Comparison of ENCODE assay signal across 25 cellular contexts in the genomic region with DNA sequence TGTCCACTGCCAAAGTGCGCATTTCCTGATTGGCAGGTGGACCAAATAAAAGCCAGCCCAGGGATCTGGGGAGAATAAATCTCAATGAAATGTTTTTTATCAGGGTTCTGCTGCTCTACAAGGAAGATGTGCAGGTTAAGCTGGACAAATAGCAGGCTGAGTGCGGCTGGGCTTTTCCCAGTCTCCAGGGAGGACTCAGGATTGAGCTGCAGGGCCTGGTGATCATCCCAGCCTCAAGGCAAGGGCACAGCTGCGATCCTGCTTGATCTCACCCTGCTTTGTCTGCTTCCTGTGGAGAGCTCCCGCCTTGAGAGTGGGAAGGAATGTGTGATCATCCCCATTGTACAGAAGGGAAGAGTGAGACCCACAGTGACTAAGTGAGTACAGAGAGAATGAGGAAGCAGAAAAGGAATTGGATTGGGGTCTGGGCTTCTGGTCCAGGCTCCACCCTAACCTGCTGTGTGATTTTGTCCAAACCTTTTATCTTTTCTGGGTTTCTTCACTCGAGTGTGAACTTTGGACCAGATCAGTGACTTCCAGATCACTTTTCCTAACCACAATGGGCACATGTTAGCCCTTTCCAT.
DNase-seq lines count a peak whose midpoint lies in the region; ATAC-seq, FAIRE-seq and TF ChIP-seq lines count a peak whose summit lies in the region.
"Had no signal": no experiment of that assay in that cellular context is flagged by ENCODE, and none has a peak within 500 bp of the region (broad histone marks: within the 10 kb centered on the region; RNA-seq: fewer than 3 reads in every experiment).

No MANE protein-coding gene starts in this region.

- H3K9ac ChIP-seq in HepG2 (ENCODE audit: insufficient read depth, low read depth, low read length), result no peak overlapping the region
- no peak overlapping the region for H3K9ac ChIP-seq in astrocyte (ENCODE audit: low read length)
- H3K9ac ChIP-seq in H1 (replicated peaks in 1 of 4; ENCODE audit: extremely low read depth in 1 of 4, low read depth in 3 of 4, low read length in 3 of 4), result no peak overlapping the region
- H3K9ac ChIP-seq: BLaER1 had no signal

- no peak overlapping the region for H2AFZ ChIP-seq in HepG2 (ENCODE audit: low read length)
- no peak overlapping the region for H2AFZ ChIP-seq in astrocyte (ENCODE audit: low read depth, low read length)
- no peak overlapping the region for H2AFZ ChIP-seq in H1 (ENCODE audit: low read length)

- POLR2A ChIA-PET in HepG2 (lab: Yijun Ruan, JAX) (no interaction called here), H1 (lab: Charles Lee; ENCODE audit: partially characterized antibody) (no interaction called here)

- no peak overlapping the region for H3K56ac ChIP-seq in H1 (replicated peaks; ENCODE audit: insufficient read length, low read depth, low read length)

- DNase-seq in HepG2 (ENCODE audit: low spot score), result no peak
- no peak for DNase-seq in right lobe of liver
- DNase-seq in astrocyte (ENCODE audit: low read depth), result no peak
- no peak for DNase-seq in H1 (ENCODE audit: low read depth in 1 of 2, low spot score in 2 of 2)
- peak; percentile 58 for DNase-seq in posterior vena cava (ENCODE audit: low spot score)
- no peak for DNase-seq in NCI-H345 (lab: John Stamatoyannopoulos, UW)
- no peak for DNase-seq in UCSD-AML1 (lab: John Stamatoyannopoulos, UW; ENCODE audit: unreplicated experiment)
- DNase-seq: Caco-2; CD4-positive, CD25-positive, alpha-beta regulatory T cell; CD8-positive, alpha-beta T cell; DMS 273 treated with DMSO at 0.1 percent for 48 hours; DMS79; EL; GF-D8; GOT3; H7; HCEC 1CT had no signal

- no peak overlapping the region for H3K14ac ChIP-seq in H1 (ENCODE audit: insufficient read length)

- H3K9me3 ChIP-seq in HepG2 (ENCODE audit: low read length) (no peaks in the 10 kb centered on the region), right lobe of liver (no peaks in the 10 kb centered on the region), astrocyte (ENCODE audit: insufficient read depth, low read depth, low read length) (no peaks in the 10 kb centered on the region), H1 (ENCODE audit: insufficient read depth in 2 of 2, low read depth in 1 of 2, low read length in 1 of 2) (no peaks in the 10 kb centered on the region)
- H3K9me3 ChIP-seq: BLaER1, Caco-2 had no signal

- no peak for ATAC-seq in HepG2
- no peak for ATAC-seq in right lobe of liver
- ATAC-seq in HG02798 (IDR thresholded peaks at IDR 0.05; ENCODE audit: poor library complexity, unreplicated experiment), result no peak
- ATAC-seq: CD8-positive, alpha-beta T cell had no signal

- H3K4me3 Mint-ChIP-seq in astrocyte (ENCODE audit: unreplicated experiment), result no peak overlapping the region
- H3K4me3 Mint-ChIP-seq: B cell; CD4-positive, CD25-positive, alpha-beta regulatory T cell; CD8-positive, alpha-beta T cell had no signal

- H3K23ac ChIP-seq in H1 (ENCODE audit: insufficient read length), result no peak overlapping the region

- H4K8ac ChIP-seq in H1 (ENCODE audit: extremely low read depth, insufficient read depth, low read length), result peak overlapping the region; percentile 36; the same call in 1 of the 2 replicates

- peaks cover 9% of the 10 kb centered on the region for H3K4me1 Mint-ChIP-seq in astrocyte (ENCODE audit: low read depth, unreplicated experiment)
- H3K4me1 Mint-ChIP-seq: B cell had no signal

- H3K79me2 ChIP-seq in HepG2 (ENCODE audit: insufficient read depth, low read length) (no peaks in the 10 kb centered on the region), astrocyte (ENCODE audit: insufficient read depth, low read length) (no peaks in the 10 kb centered on the region), H1 (ENCODE audit: control insufficient read depth in 1 of 2, insufficient read depth in 2 of 2, low read length in 2 of 2) (no peaks in the 10 kb centered on the region)

- H3K36me3 Mint-ChIP-seq in astrocyte (ENCODE audit: low read depth, unreplicated experiment), result no peaks in the 10 kb centered on the region
- H3K36me3 Mint-ChIP-seq: CD4-positive, CD25-positive, alpha-beta regulatory T cell; CD8-positive, alpha-beta T cell had no signal

- H4K5ac ChIP-seq in H1 (ENCODE audit: insufficient read length, low read depth, low read length), result no peak overlapping the region

- peaks cover 2% of the 10 kb centered on the region for H3K9me3 Mint-ChIP-seq in astrocyte (ENCODE audit: unreplicated experiment)
- H3K9me3 Mint-ChIP-seq: CD8-positive, alpha-beta T cell had no signal

- TF ChIP-seq RAD21 in HepG2 (CRISPR knock-in tag; IDR thresholded peaks at IDR 0.05) (no peak), H1 (IDR thresholded peaks at IDR 0.05 in 1 of 2, conservative IDR thresholded peaks at IDR 0.05 in 1 of 2; ENCODE audit: low read depth in 2 of 2, low read length in 2 of 2) (no peak)

- BruUV-seq in HepG2 (replicated peaks; lab: Mats Ljungman, UMichigan), result no TSS peak

- H3K4me2 ChIP-seq in HepG2 (ENCODE audit: low read depth, low read length) (no peak overlapping the region), astrocyte (ENCODE audit: low read length) (no peak overlapping the region), H1 (ENCODE audit: insufficient read depth in 1 of 2, low read depth in 2 of 2, low read length in 2 of 2) (no peak overlapping the region)
- H3K4me2 ChIP-seq: BLaER1 had no signal

- 14% methylated on average over 5 of the region's 5 CpGs for WGBS in HepG2 (ENCODE audit: low lambda C conversion rate)
- 39% methylated on average over 3 of the region's 5 CpGs for WGBS in right lobe of liver (ENCODE audit: insufficient coverage, low coverage, low lambda C conversion rate, missing lambda C conversion rate)
- 88% methylated on average over 5 of the region's 5 CpGs; no CpG with 5 or more reads in 1 of the 2 experiments for WGBS in H1 (ENCODE audit: extremely low coverage in 1 of 2, insufficient coverage in 1 of 2, insufficient read length in 1 of 2, insufficient replicate concordance in 2 of 2, low coverage in 1 of 2, low lambda C conversion rate in 2 of 2, missing lambda C conversion rate in 1 of 2), 2 experiments

- TF ChIP-seq EP300 in HepG2 (IDR thresholded peaks at IDR 0.05; ENCODE audit: low read depth in 2 of 2, low read length in 2 of 2) (no peak), HepG2 (CRISPR knock-in tag; IDR thresholded peaks at IDR 0.05; ENCODE audit: borderline replicate concordance) (no peak), H1 (IDR thresholded peaks at IDR 0.05; ENCODE audit: borderline replicate concordance in 1 of 2, low read depth in 2 of 2, low read length in 2 of 2) (no peak)

- H2BK120ac ChIP-seq in H1 (replicated peaks; ENCODE audit: low read depth, low read length), result no peak overlapping the region

- H4K20me1 ChIP-seq in HepG2 (ENCODE audit: insufficient read depth, low read length), result no peaks in the 10 kb centered on the region
- no peaks in the 10 kb centered on the region for H4K20me1 ChIP-seq in astrocyte (ENCODE audit: insufficient read depth, low read length)
- H4K20me1 ChIP-seq in H1 (replicated peaks in 1 of 2; ENCODE audit: control insufficient read depth in 1 of 2, insufficient read depth in 2 of 2, low read length in 2 of 2), result no peaks in the 10 kb centered on the region
- H4K20me1 ChIP-seq: BLaER1 had no signal

- peak overlapping the region; percentile 64 for H3K27ac Mint-ChIP-seq in astrocyte (ENCODE audit: unreplicated experiment)
- H3K27ac Mint-ChIP-seq: B cell; CD4-positive, CD25-positive, alpha-beta regulatory T cell; CD8-positive, alpha-beta T cell had no signal

- TF ChIP-seq POLR2A in HepG2 (IDR thresholded peaks at IDR 0.05; ENCODE audit: insufficient read depth in 1 of 2, low read depth in 2 of 2, low read length in 2 of 2) (no peak), right lobe of liver (IDR thresholded peaks at IDR 0.05) (no peak), H1 (IDR thresholded peaks at IDR 0.05; ENCODE audit: control extremely low read depth in 1 of 2, low read depth in 2 of 2, low read length in 2 of 2) (no peak)

- H2AK5ac ChIP-seq in H1 (ENCODE audit: low read depth, low read length), result no peak overlapping the region; the same call in 1 of the 2 replicates

- H2BK12ac ChIP-seq in H1 (ENCODE audit: low read depth, low read length), result no peak overlapping the region

- intact Hi-C loops in HepG2 (cut with micrococcal nuclease; ENCODE audit: unreplicated experiment) (no loop called here), right lobe of liver (cut with DNase I) (no loop called here), posterior vena cava (cut with DNase I) (no loop called here)

- H3K27ac ChIP-seq in HepG2 (ENCODE audit: extremely low read length, insufficient read depth, low read length), result no peak overlapping the region
- no peak overlapping the region for H3K27ac ChIP-seq in right lobe of liver
- H3K27ac ChIP-seq in astrocyte (ENCODE audit: low read depth, low read length), result no peak overlapping the region
- H3K27ac ChIP-seq in H1 (ENCODE audit: low read depth, low read length), result no peak overlapping the region
- H3K27ac ChIP-seq: 22Rv1, BLaER1, C4-2B had no signal

- no peak for FAIRE-seq in HepG2 (lab: Jason Lieb, UNC)
- no peak for FAIRE-seq in astrocyte (lab: Jason Lieb, UNC)
- FAIRE-seq in H1 (lab: Jason Lieb, UNC), result no peak
- FAIRE-seq: A204.1, D721Med, GM12891 had no signal

- in situ Hi-C loops in HepG2 (cut with HindIII; ENCODE audit: extremely low pct_ligation_motif_present, low pct_unique_long_range_greater_than_20kb), result no loop called here

- H3K79me1 ChIP-seq in H1 (ENCODE audit: low read depth, low read length), result no peaks in the 10 kb centered on the region

- no peaks in the 10 kb centered on the region for H3K4me1 ChIP-seq in HepG2 (ENCODE audit: insufficient read depth, low read length)
- H3K4me1 ChIP-seq in right lobe of liver, result no peaks in the 10 kb centered on the region
- peaks cover 12% of the 10 kb centered on the region for H3K4me1 ChIP-seq in astrocyte (ENCODE audit: insufficient read depth, low read length)
- H3K4me1 ChIP-seq in H1 (replicated peaks in 1 of 4; ENCODE audit: control insufficient read depth in 3 of 4, insufficient read depth in 4 of 4, low read length in 3 of 4), result peaks cover 0 to 12% (median 5%) of the 10 kb centered on the region in 4 experiments; a peak in 3 of 7 replicates

- H3K27me3 ChIP-seq in HepG2 (ENCODE audit: control insufficient read depth in 1 of 2, insufficient read depth in 2 of 2, low read length in 2 of 2), result peaks cover 10 to 65% of the 10 kb centered on the region in 2 experiments; a peak in 4 of 5 replicates
- H3K27me3 ChIP-seq in right lobe of liver, result no peaks in the 10 kb centered on the region
- peaks cover 23% of the 10 kb centered on the region for H3K27me3 ChIP-seq in astrocyte (ENCODE audit: insufficient read depth, low read length)
- H3K27me3 ChIP-seq in H1 (replicated peaks in 1 of 4; ENCODE audit: control insufficient read depth in 3 of 4, extremely low read depth in 1 of 4, insufficient read depth in 3 of 4, low read length in 3 of 4), result peaks cover 0 to 2% (median 0%) of the 10 kb centered on the region in 4 experiments; a peak in 2 of 7 replicates
- H3K27me3 ChIP-seq: BLaER1 had no signal

- no peak overlapping the region for H2BK15ac ChIP-seq in H1 (ENCODE audit: low read length)

- no peak overlapping the region for H4K91ac ChIP-seq in H1 (replicated peaks; ENCODE audit: insufficient read length, low read length)

- CTCF ChIA-PET in HepG2 (lab: Yijun Ruan, JAX; ENCODE audit: low intra/inter-chr PET ratio, low total read pairs) (no interaction called here), H1 (lab: Charles Lee; ENCODE audit: partially characterized antibody) (interaction anchor here (0.9 to 4.1 kb wide), 6 partner anchors 13 to 61 kb away, joined by 3 to 25 read pairs (median 4); no protein-coding TSS in a partner anchor)

- no peak overlapping the region for H2BK20ac ChIP-seq in H1 (ENCODE audit: low read length)

- H3K27me3 Mint-ChIP-seq in astrocyte (ENCODE audit: low read depth, unreplicated experiment), result peaks cover 65% of the 10 kb centered on the region

- H3K4ac ChIP-seq in H1 (replicated peaks; ENCODE audit: insufficient read length, low read depth, low read length), result no peak overlapping the region

- H3K18ac ChIP-seq in H1 (ENCODE audit: extremely low read depth, low read length), result no peak overlapping the region

- TF ChIP-seq CTCF in HepG2 (CRISPR knock-in tag; IDR thresholded peaks at IDR 0.05), result no peak
- TF ChIP-seq CTCF in right lobe of liver (IDR thresholded peaks at IDR 0.05), result no peak
- TF ChIP-seq CTCF in astrocyte (IDR thresholded peaks at IDR 0.05; ENCODE audit: insufficient read depth, low read depth, low read length), result no peak
- no peak for TF ChIP-seq CTCF in H1 (IDR thresholded peaks at IDR 0.05; ENCODE audit: control extremely low read depth in 1 of 3, insufficient read depth in 1 of 3, low read depth in 1 of 3, low read length in 3 of 3)

- H2BK5ac ChIP-seq in H1 (ENCODE audit: low read depth, low read length), result no peak overlapping the region

- no peaks in the 10 kb centered on the region for H3K36me3 ChIP-seq in HepG2 (replicated peaks in 1 of 2; ENCODE audit: control insufficient read depth in 1 of 2, insufficient read depth in 2 of 2, low read length in 2 of 2)
- H3K36me3 ChIP-seq in right lobe of liver, result no peaks in the 10 kb centered on the region
- H3K36me3 ChIP-seq in astrocyte (ENCODE audit: insufficient read depth, low read length), result no peaks in the 10 kb centered on the region
- no peaks in the 10 kb centered on the region for H3K36me3 ChIP-seq in H1 (ENCODE audit: control insufficient read depth in 2 of 4, insufficient read depth in 4 of 4, low read length in 3 of 4)
- H3K36me3 ChIP-seq: BLaER1 had no signal

- no peaks in the 10 kb centered on the region; the same call in 1 of the 2 replicates for H3K23me2 ChIP-seq in H1 (ENCODE audit: low read depth, low read length)

- H3K4me3 ChIP-seq in HepG2 (replicated peaks in 1 of 3; ENCODE audit: insufficient read depth in 1 of 3, low read depth in 2 of 3, low read length in 3 of 3) (no peak overlapping the region), right lobe of liver (no peak overlapping the region), astrocyte (ENCODE audit: insufficient read depth, low read depth, low read length) (no peak overlapping the region), H1 (ENCODE audit: extremely low read depth in 1 of 4, insufficient read depth in 2 of 4, low read depth in 3 of 4, low read length in 4 of 4) (no peak overlapping the region)
- H3K4me3 ChIP-seq: BLaER1 had no signal
